ENCODE assay signal across 1 cellular context in genomic region chr1:98278055-98278454, GRCh38.
TF ChIP-seq lines count a peak whose summit lies in the region.

No MANE protein-coding gene starts in this region.

TF ChIP-seq in A549, 52 proteins besides CTCF, POLR2A, EP300 and RAD21 (continued from another document):
- no peak for TF ChIP-seq PBX3 (IDR thresholded peaks at IDR 0.05)
- TF ChIP-seq NR3C1 (IDR thresholded peaks at IDR 0.05): no peak
- TF ChIP-seq ZFP36 (IDR thresholded peaks at IDR 0.05; ENCODE audit: borderline replicate concordance, partially characterized antibody): no peak
- no peak for TF ChIP-seq FOSL2 (IDR thresholded peaks at IDR 0.05)
- TF ChIP-seq FOSL2 (CRISPR knock-in tag; IDR thresholded peaks at IDR 0.05): peak; percentile 71
- no peak for TF ChIP-seq HDAC2 (IDR thresholded peaks at IDR 0.05)
- TF ChIP-seq RARB (CRISPR knock-in tag; IDR thresholded peaks at IDR 0.05): no peak
- TF ChIP-seq KDM1A (IDR thresholded peaks at IDR 0.05; ENCODE audit: low read depth): no peak
- TF ChIP-seq HOXA7 (CRISPR knock-in tag; IDR thresholded peaks at IDR 0.05): no peak
- peak; percentile 68 for TF ChIP-seq JUNB (IDR thresholded peaks at IDR 0.05)
- peak; percentile 78; the same call in 1 of the 2 replicates for TF ChIP-seq MAX (IDR thresholded peaks at IDR 0.05)
